Comparison of ENCODE assay signal across 13 cellular contexts in the genomic region with DNA sequence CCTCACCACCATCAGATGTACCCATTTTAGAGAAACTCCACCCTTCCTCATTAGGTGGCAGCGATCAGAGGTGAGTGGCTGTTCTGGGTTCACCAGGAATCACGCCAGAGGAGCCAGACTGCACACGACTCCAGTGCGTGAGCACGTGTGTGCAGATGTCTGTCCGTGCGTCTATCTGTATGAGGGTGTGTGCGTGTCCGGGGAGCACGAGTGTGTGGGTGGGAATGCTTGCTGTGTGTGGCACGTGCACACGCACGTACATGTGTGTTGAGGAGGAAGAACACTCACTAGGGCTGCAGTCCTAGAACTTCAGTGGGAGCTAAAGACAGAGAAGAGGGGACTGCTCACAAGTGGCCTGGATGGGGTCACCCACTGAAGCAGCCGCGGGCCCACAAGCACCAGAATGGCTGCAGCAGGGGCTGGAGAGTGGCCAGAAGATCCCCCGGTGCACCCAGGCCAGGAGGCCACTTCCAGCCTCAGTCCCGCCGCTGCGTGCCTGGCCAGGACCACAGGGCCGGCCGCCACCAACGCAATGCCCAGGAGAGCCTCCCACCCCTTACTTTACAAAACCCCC.
"Had no signal": no experiment of that assay in that cellular context is flagged by ENCODE, and none has a peak within 500 bp of the region (broad histone marks: within the 10 kb centered on the region; RNA-seq: fewer than 3 reads in every experiment).

No MANE protein-coding gene starts in this region.

- H2AFZ ChIP-seq: neural progenitor cell, parathyroid adenoma had no signal

- H3K4me2 ChIP-seq: neural progenitor cell had no signal

- H3K4me3 ChIP-seq: colonic mucosa, gastroesophageal sphincter, neural progenitor cell, tibial nerve had no signal

- H3K27me3 ChIP-seq: colonic mucosa, gastroesophageal sphincter, neural progenitor cell, tibial nerve had no signal

- H3K36me3 ChIP-seq: colonic mucosa, neural progenitor cell had no signal

- ATAC-seq: activated T-cell treated with anti-CD3 and anti-CD28 coated beads, Interleukin-2, amount 50 U/mL, for 4 hours; gastroesophageal sphincter; left ventricle myocardium superior had no signal

- H3K27ac ChIP-seq: colonic mucosa, gastroesophageal sphincter, neural progenitor cell, parathyroid adenoma, tibial nerve had no signal

- H3K4me1 ChIP-seq: colonic mucosa, parathyroid adenoma had no signal

- H3K27me3 Mint-ChIP-seq: activated naive CD8-positive, alpha-beta T cell treated with anti-CD3 and anti-CD28 coated beads for 36 hours had no signal

- H3K9me3 ChIP-seq: colonic mucosa, gastroesophageal sphincter, tibial nerve had no signal

- H3K9ac ChIP-seq: neural progenitor cell, parathyroid adenoma had no signal

- DNase-seq: activated CD4-positive, alpha-beta T cell treated with anti-CD3 and anti-CD28 coated beads, Interleukin-2, amount 50 U/mL, for 4 hours; activated CD4-positive, CD25-positive, alpha-beta regulatory T cell treated with anti-CD3 and anti-CD28 coated beads, Interleukin-2, amount 50 U/mL, for 72 hours; activated gamma-delta T cell treated with Interleukin-2 at 50 U/mL for 16 hours; activated naive CD8-positive, alpha-beta T cell treated with anti-CD3 and anti-CD28 coated beads for 36 hours; activated T-cell treated with anti-CD3 and anti-CD28 coated beads, Interleukin-2, amount 50 U/mL, for 4 hours; colonic mucosa; left ventricle myocardium superior; retina; small intestine had no signal

- H3K4me3 Mint-ChIP-seq: activated naive CD8-positive, alpha-beta T cell treated with anti-CD3 and anti-CD28 coated beads for 36 hours; activated T-cell treated with anti-CD3 and anti-CD28 coated beads, Interleukin-2, amount 50 U/mL, for 4 hours; neural progenitor cell had no signal

- H3K9me3 Mint-ChIP-seq: activated naive CD8-positive, alpha-beta T cell treated with anti-CD3 and anti-CD28 coated beads for 36 hours; activated T-cell treated with anti-CD3 and anti-CD28 coated beads, Interleukin-2, amount 50 U/mL, for 4 hours had no signal
